ENCODE assay signal across 8 cellular contexts in the genomic region with DNA sequence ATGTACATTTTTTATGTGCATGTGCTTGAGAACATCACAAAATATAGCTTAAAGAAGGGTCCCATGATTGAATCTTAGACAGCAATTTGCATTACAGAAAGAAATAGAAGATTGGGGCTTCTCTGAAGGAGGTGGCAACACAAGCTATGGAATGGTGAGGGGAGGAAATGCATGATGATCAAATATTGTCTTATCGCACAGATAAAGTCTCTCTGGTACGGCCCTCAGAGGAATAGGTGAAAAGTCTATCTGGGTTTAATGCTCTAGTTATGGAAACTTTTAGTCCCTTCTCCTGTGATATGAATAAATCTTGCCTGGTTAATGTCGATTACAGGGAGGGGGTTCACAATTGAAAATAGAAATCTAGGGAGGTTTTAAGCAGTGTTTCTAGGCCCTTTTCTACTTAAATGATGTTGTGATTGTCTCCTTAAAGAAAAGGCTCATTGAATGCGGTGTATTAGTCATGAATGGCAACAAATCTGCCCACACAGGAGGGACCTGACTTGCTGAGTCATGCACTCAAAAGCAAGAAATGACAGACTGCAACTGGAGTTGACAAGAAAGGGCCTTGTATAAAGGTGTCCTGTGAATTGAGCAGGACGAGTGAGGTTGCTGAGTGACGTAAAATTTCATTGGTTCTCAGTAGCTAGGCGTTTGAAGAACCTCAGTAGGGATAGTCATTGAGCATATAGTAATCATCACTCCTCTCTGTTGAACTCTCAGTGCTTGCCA.
DNase-seq lines count a peak whose midpoint lies in the region; ATAC-seq and TF ChIP-seq lines count a peak whose summit lies in the region.

No MANE protein-coding gene starts in this region.

- H3K9me3 ChIP-seq in prostate gland: no peaks in the 10 kb centered on the region

- H3K36me3 Mint-ChIP-seq in natural killer cell treated with Interleukin-12 subunit alpha and Interleukin-12 subunit beta and Interleukin-15 and Interleukin-18, amount 100 ng/mL, for 72 hours: no peaks in the 10 kb centered on the region
- no peaks in the 10 kb centered on the region for H3K36me3 Mint-ChIP-seq in natural killer cell

- H3K9me3 Mint-ChIP-seq in natural killer cell treated with Interleukin-12 subunit alpha and Interleukin-12 subunit beta and Interleukin-15 and Interleukin-18, amount 100 ng/mL, for 72 hours: peaks cover 3% of the 10 kb centered on the region
- peaks cover 2 to 9% of the 10 kb centered on the region in 2 donors for H3K9me3 Mint-ChIP-seq in natural killer cell

- no peaks in the 10 kb centered on the region for H3K36me3 ChIP-seq in prostate gland

- WGBS in prostate gland: 67% methylated on average over 7 of the region's 7 CpGs

- no peak for DNase-seq in natural killer cell treated with Interleukin-12 subunit alpha and Interleukin-12 subunit beta and Interleukin-15 and Interleukin-18, amount 100 ng/mL, for 72 hours (ENCODE audit: low spot score)
- DNase-seq in natural killer cell: no peak
- peak; percentile 45 for DNase-seq in HPDE6-E6E7 (ENCODE audit: extremely low spot score)
- peak; percentile 63 for DNase-seq in dedifferentiated amniotic fluid mesenchymal stem cell (ENCODE audit: extremely low spot score)
- peak in 2 of 3 donors; percentile 8 to 13 for DNase-seq in stimulated activated CD4-positive, alpha-beta T cell treated with anti-CD3 and anti-CD28 coated beads, TNF-alpha, amount 100 ng/mL, for 48 hours (ENCODE audit: low read depth in 3 of 3)
- DNase-seq in NCI-H2029 (lab: John Stamatoyannopoulos, UW): no peak
- DNase-seq in prostate gland (ENCODE audit: low spot score): no peak
- no peak for DNase-seq in NCI-H748 (lab: John Stamatoyannopoulos, UW; ENCODE audit: unreplicated experiment)

- peaks cover 0 to 3% of the 10 kb centered on the region in 2 donors for H3K4me1 Mint-ChIP-seq in natural killer cell treated with Interleukin-12 subunit alpha and Interleukin-12 subunit beta and Interleukin-15 and Interleukin-18, amount 100 ng/mL, for 72 hours (ENCODE audit: low read depth in 2 of 2)
- H3K4me1 Mint-ChIP-seq in natural killer cell: no peaks in the 10 kb centered on the region

- peaks cover 0 to 2% of the 10 kb centered on the region in 2 donors for H3K27me3 Mint-ChIP-seq in natural killer cell treated with Interleukin-12 subunit alpha and Interleukin-12 subunit beta and Interleukin-15 and Interleukin-18, amount 100 ng/mL, for 72 hours
- no peaks in the 10 kb centered on the region for H3K27me3 Mint-ChIP-seq in natural killer cell (ENCODE audit: low read depth in 2 of 2)

- no peak overlapping the region for H3K27ac ChIP-seq in prostate gland

- ATAC-seq in natural killer cell treated with Interleukin-12 subunit alpha and Interleukin-12 subunit beta and Interleukin-15 and Interleukin-18, amount 100 ng/mL, for 72 hours: peak; percentile 50 to 68
- no peak for ATAC-seq in natural killer cell

- no peak overlapping the region for H3K4me3 ChIP-seq in prostate gland

- TF ChIP-seq CTCF in natural killer cell (IDR thresholded peaks at IDR 0.05): no peak
- TF ChIP-seq CTCF in prostate gland (IDR thresholded peaks at IDR 0.05): no peak

- intact Hi-C loops in natural killer cell (cut with micrococcal nuclease) (no loop called here), prostate gland (cut with DNase I) (no loop called here)

- no peaks in the 10 kb centered on the region for H3K4me1 ChIP-seq in prostate gland (replicated peaks)

- no peak for TF ChIP-seq POLR2A in prostate gland (IDR thresholded peaks at IDR 0.05)

- H3K4me3 Mint-ChIP-seq in natural killer cell treated with Interleukin-12 subunit alpha and Interleukin-12 subunit beta and Interleukin-15 and Interleukin-18, amount 100 ng/mL, for 72 hours: no peak overlapping the region
- H3K4me3 Mint-ChIP-seq in natural killer cell: no peak overlapping the region

- no peaks in the 10 kb centered on the region for H3K27me3 ChIP-seq in prostate gland (replicated peaks; ENCODE audit: insufficient read depth)

- no peak overlapping the region for H3K27ac Mint-ChIP-seq in natural killer cell treated with Interleukin-12 subunit alpha and Interleukin-12 subunit beta and Interleukin-15 and Interleukin-18, amount 100 ng/mL, for 72 hours
- H3K27ac Mint-ChIP-seq in natural killer cell: no peak overlapping the region

Comparison
In these comparisons a context has a peak if more than half of its experiments do, and no peak if none do; other contexts are left out.
1. ATAC-seq: peak in natural killer cell treated with Interleukin-12 subunit alpha and Interleukin-12 subunit beta and Interleukin-15 and Interleukin-18, amount 100 ng/mL, for 72 hours (2 of 2); none in natural killer cell (0 of 3).
2. DNase-seq: peak in HPDE6-E6E7 (single experiment), dedifferentiated amniotic fluid mesenchymal stem cell (single experiment) and stimulated activated CD4-positive, alpha-beta T cell treated with anti-CD3 and anti-CD28 coated beads, TNF-alpha, amount 100 ng/mL, for 48 hours (2 of 3); none in natural killer cell treated with Interleukin-12 subunit alpha and Interleukin-12 subunit beta and Interleukin-15 and Interleukin-18, amount 100 ng/mL, for 72 hours (single experiment), natural killer cell (single experiment), NCI-H2029 (single experiment), prostate gland (single experiment) and NCI-H748 (single experiment).